ENCODE assay signal across 1 cellular context in genomic region chr5:178351221-178351825, GRCh38.
TF ChIP-seq lines count a peak whose summit lies in the region.

No MANE protein-coding gene starts in this region.

TF ChIP-seq in IMR-90, 13 proteins besides CTCF, POLR2A, EP300 and RAD21:
- TF ChIP-seq CHD1 (IDR thresholded peaks at IDR 0.05; ENCODE audit: low read depth, low read length) (no peak), USF2 (IDR thresholded peaks at IDR 0.05; ENCODE audit: low read depth, low read length) (no peak), CEBPB (IDR thresholded peaks at IDR 0.05; ENCODE audit: low read depth, low read length) (no peak), SMC3 (IDR thresholded peaks at IDR 0.05; ENCODE audit: low read depth, low read length) (no peak), BHLHE40 (IDR thresholded peaks at IDR 0.05; ENCODE audit: low read depth, low read length) (no peak), RCOR1 (IDR thresholded peaks at IDR 0.05; ENCODE audit: insufficient replicate concordance, low read length) (no peak), MXI1 (IDR thresholded peaks at IDR 0.05; ENCODE audit: borderline replicate concordance, low read depth, low read length) (no peak), MAFK (IDR thresholded peaks at IDR 0.05; ENCODE audit: low read depth, low read length) (no peak), FOS (IDR thresholded peaks at IDR 0.05; ENCODE audit: low read depth, low read length) (no peak), MAZ (IDR thresholded peaks at IDR 0.05; ENCODE audit: borderline replicate concordance, low read depth, low read length) (no peak), RFX5 (IDR thresholded peaks at IDR 0.05; ENCODE audit: low read depth, low read length) (no peak), NFE2L2 (IDR thresholded peaks at IDR 0.05; ENCODE audit: low read depth, low read length) (no peak)
- TF ChIP-seq, protein P1, sequence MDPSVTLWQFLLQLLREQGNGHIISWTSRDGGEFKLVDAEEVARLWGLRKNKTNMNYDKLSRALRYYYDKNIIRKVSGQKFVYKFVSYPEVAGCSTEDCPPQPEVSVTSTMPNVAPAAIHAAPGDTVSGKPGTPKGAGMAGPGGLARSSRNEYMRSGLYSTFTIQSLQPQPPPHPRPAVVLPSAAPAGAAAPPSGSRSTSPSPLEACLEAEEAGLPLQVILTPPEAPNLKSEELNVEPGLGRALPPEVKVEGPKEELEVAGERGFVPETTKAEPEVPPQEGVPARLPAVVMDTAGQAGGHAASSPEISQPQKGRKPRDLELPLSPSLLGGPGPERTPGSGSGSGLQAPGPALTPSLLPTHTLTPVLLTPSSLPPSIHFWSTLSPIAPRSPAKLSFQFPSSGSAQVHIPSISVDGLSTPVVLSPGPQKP (IDR thresholded peaks at IDR 0.05; ENCODE audit: borderline replicate concordance, low read depth, low read length) = no peak
TF ChIP-seq in IMR-90: peak in this region for 0.
